Comparison of ENCODE assay signal across 1 cellular context in genomic region chr9:33125441-33125840, GRCh38.
TF ChIP-seq lines count a peak whose summit lies in the region.

No MANE protein-coding gene starts in this region.

TF ChIP-seq in H1, 55 proteins besides CTCF, POLR2A, EP300 and RAD21:
- TF ChIP-seq POU5F1 (IDR thresholded peaks at IDR 0.05; ENCODE audit: low read depth, low read length) (no peak), E2F6 (IDR thresholded peaks at IDR 0.05) (no peak), CHD7 (IDR thresholded peaks at IDR 0.05; ENCODE audit: insufficient replicate concordance, low read length) (no peak), TCF12 (IDR thresholded peaks at IDR 0.05; ENCODE audit: low read depth, low read length) (no peak), CTBP2 (IDR thresholded peaks at IDR 0.05; ENCODE audit: borderline replicate concordance, insufficient read depth, insufficient read length, low read length) (no peak), FOSL1 (IDR thresholded peaks at IDR 0.05; ENCODE audit: insufficient read depth, low read depth, low read length) (no peak), NRF1 (IDR thresholded peaks at IDR 0.05; ENCODE audit: low read depth, low read length) (no peak), SUZ12 (IDR thresholded peaks at IDR 0.05; ENCODE audit: low read length) (no peak), USF2 (IDR thresholded peaks at IDR 0.05; ENCODE audit: low read length) (no peak), RXRA (IDR thresholded peaks at IDR 0.05; ENCODE audit: insufficient read depth, low read depth, low read length) (no peak)
TF ChIP-seq in H1: peak in this region for 0.
